Comparison of ENCODE assay signal across 8 cellular contexts in genomic region chr11:78416285-78417174, GRCh38. TPM values are rescaled to one million over a fixed set of nuclear protein-coding genes. Genes with fewer than 3 reads are reported as not detected.
DNase-seq lines count a peak whose midpoint lies in the region; ATAC-seq, FAIRE-seq and TF ChIP-seq lines count a peak whose summit lies in the region.

No MANE protein-coding gene starts in this region.

- H3K4me1 Mint-ChIP-seq in activated B cell treated with CpG ODN at 0.5 μM for 24 hours, result peaks cover 79% of the 10 kb centered on the region

- ATAC-seq in A549 (peak; percentile 67 to 83), GM18868 (IDR thresholded peaks at IDR 0.05; ENCODE audit: unreplicated experiment) (peak; percentile 49), HG03139 (IDR thresholded peaks at IDR 0.05; ENCODE audit: unreplicated experiment) (peak; percentile 44), activated B cell treated with CpG ODN at 0.5 μM for 24 hours (ENCODE audit: low read depth) (peak; percentile 51)

- intact Hi-C loops in activated B cell treated with CpG ODN at 0.5 μM for 24 hours (cut with micrococcal nuclease), result loop anchor here (1.0 to 10.0 kb wide), 10 partner anchors 36 to 422 kb away; partner anchors contain the start of genes ALG8, INTS4, KCTD21 and NDUFC2

- no peaks in the 10 kb centered on the region for H3K9me3 ChIP-seq in A549

- 3% methylated on average over 36 of the region's 38 CpGs for WGBS in A549 (ENCODE audit: missing lambda C conversion rate)

- H3K36me3 Mint-ChIP-seq in activated B cell treated with CpG ODN at 0.5 μM for 24 hours (ENCODE audit: low read depth), result peaks cover 4% of the 10 kb centered on the region

- H3K9me3 Mint-ChIP-seq in activated B cell treated with CpG ODN at 0.5 μM for 24 hours, result no peaks in the 10 kb centered on the region

- no peak for TF ChIP-seq EP300 in A549 (IDR thresholded peaks at IDR 0.05)

- CTCF ChIA-PET in A549 (lab: Yijun Ruan, JAX) (interaction anchor here (0.6 to 5.9 kb wide), 19 partner anchors 10 to 246 kb away, joined by 3 to 63 read pairs (median 4); no protein-coding TSS in a partner anchor), activated B cell treated with CpG ODN at 0.5 μM for 24 hours (lab: Charles Lee) (interaction anchor here (1.0 to 5.4 kb wide), 11 partner anchors 10 to 189 kb away, joined by 3 to 90 read pairs (median 4); no protein-coding TSS in a partner anchor)

- peak overlapping the region; percentile 96 for H3K27ac Mint-ChIP-seq in activated B cell treated with CpG ODN at 0.5 μM for 24 hours

- peak overlapping the region; percentile 86 for H3K4me3 ChIP-seq in A549
- peak overlapping the region; percentile 64 to 70 for H3K4me3 ChIP-seq in cardiac fibroblast (replicated peaks in 1 of 2; ENCODE audit: low read depth in 2 of 2, low read length in 2 of 2)

- POLR2A ChIA-PET in A549 (lab: Yijun Ruan, JAX), result interaction anchor here (0.6 to 3.1 kb wide), 7 partner anchors 158 to 377 kb away, joined by 3 to 10 read pairs (median 8); partner anchors contain the start of genes ALG8 and NARS2
- POLR2A ChIA-PET in activated B cell treated with CpG ODN at 0.5 μM for 24 hours (lab: Charles Lee), result interaction anchor here (0.5 to 5.6 kb wide), 18 partner anchors 10 to 277 kb away, joined by 3 to 113 read pairs (median 6); partner anchors contain the start of genes ALG8, KCTD21, NARS2 and USP35

- DNase-seq in A549 (ENCODE audit: low read depth in 1 of 2, low spot score in 1 of 2) (peak; percentile 81 to 88), NCI-H2227 (lab: John Stamatoyannopoulos, UW; ENCODE audit: unreplicated experiment) (peak; percentile 86), activated B cell treated with CpG ODN at 0.5 μM for 24 hours (peak; percentile 71), cardiac fibroblast (ENCODE audit: low read depth in 2 of 2) (peak; percentile 90 to 91), islet precursor cell (peak; percentile 94)
- peak; percentile 66 for DNase-seq in stimulated activated CD4-positive, alpha-beta T cell treated with anti-CD3 and anti-CD28 coated beads, Interleukin-12 subunit alpha, Interleukin-12 subunit beta, amount 100 ng/mL, for 4 hours

- peak; percentile 26 to 41; a peak in 2 of 5 replicates for TF ChIP-seq RAD21 in A549 (conservative IDR thresholded peaks at IDR 0.05 in 1 of 2, IDR thresholded peaks at IDR 0.05 in 1 of 2)

- FAIRE-seq in A549 (lab: Jason Lieb, UNC), result no peak

- H3K27ac ChIP-seq in A549, result peak overlapping the region; percentile 79 to 95

- TF ChIP-seq CTCF in A549 (IDR thresholded peaks at IDR 0.05), result peak; percentile 55
- no peak for TF ChIP-seq CTCF in activated B cell treated with CpG ODN at 0.5 μM for 24 hours (IDR thresholded peaks at IDR 0.05)
- TF ChIP-seq CTCF in cardiac fibroblast (IDR thresholded peaks at IDR 0.05; ENCODE audit: low read depth, low read length), result peak; percentile 50

- peaks cover 32% of the 10 kb centered on the region for H3K4me1 ChIP-seq in A549

- H3K4me2 ChIP-seq in A549, result peak overlapping the region; percentile 82

- no peaks in the 10 kb centered on the region for H3K27me3 Mint-ChIP-seq in activated B cell treated with CpG ODN at 0.5 μM for 24 hours

- peak overlapping the region; percentile 98 for H3K4me3 Mint-ChIP-seq in activated B cell treated with CpG ODN at 0.5 μM for 24 hours

- no peak; the same call in 1 of the 2 replicates for TF ChIP-seq POLR2A in A549 (IDR thresholded peaks at IDR 0.05; ENCODE audit: low read length)

TF ChIP-seq in A549, 52 proteins besides CTCF, POLR2A, EP300 and RAD21:
- TF ChIP-seq EHMT2 (IDR thresholded peaks at IDR 0.05; ENCODE audit: low read depth) (no peak), JUN (IDR thresholded peaks at IDR 0.05) (peak in 1 of 2 experiments; percentile 51; a peak in 2 of 5 replicates), ZSCAN20 (CRISPR knock-in tag; IDR thresholded peaks at IDR 0.05) (no peak), GATA3 (IDR thresholded peaks at IDR 0.05; ENCODE audit: borderline replicate concordance) (no peak), PHF8 (IDR thresholded peaks at IDR 0.05; ENCODE audit: borderline replicate concordance, low read depth) (peak; percentile 21; the same call in 1 of the 2 replicates), RFX5 (IDR thresholded peaks at IDR 0.05) (no peak), RARB (CRISPR knock-in tag; IDR thresholded peaks at IDR 0.05) (no peak), BHLHE40 (IDR thresholded peaks at IDR 0.05; ENCODE audit: low read depth, low read length) (peak; percentile 81; the same call in 1 of the 2 replicates), NFE2L2 (conservative IDR thresholded peaks at IDR 0.05; ENCODE audit: low read length) (0 out of 2 replicates have a peak, but pooled peaks have one; percentile 22), HOXA7 (CRISPR knock-in tag; IDR thresholded peaks at IDR 0.05) (no peak), MAFK (IDR thresholded peaks at IDR 0.05; ENCODE audit: partially characterized antibody) (peak; percentile 25), MAX (IDR thresholded peaks at IDR 0.05) (peak; percentile 90), JUNB (IDR thresholded peaks at IDR 0.05) (0 out of 2 replicates have a peak, but pooled peaks have one; percentile 23), FOXS1 (CRISPR knock-in tag; IDR thresholded peaks at IDR 0.05) (no peak), FOSL2 (IDR thresholded peaks at IDR 0.05) (peak; percentile 62), FOSL2 (CRISPR knock-in tag; IDR thresholded peaks at IDR 0.05) (peak; percentile 93), HEYL (CRISPR knock-in tag; IDR thresholded peaks at IDR 0.05) (no peak), BCL3 (IDR thresholded peaks at IDR 0.05) (0 out of 3 replicates have a peak, but pooled peaks have one; percentile 42), MYC (IDR thresholded peaks at IDR 0.05; ENCODE audit: borderline replicate concordance, low read length) (peak; percentile 70; the same call in 1 of the 2 replicates), KDM1A (IDR thresholded peaks at IDR 0.05; ENCODE audit: low read depth) (0 out of 2 replicates have a peak, but pooled peaks have one; percentile 6), ZNF302 (CRISPR knock-in tag; IDR thresholded peaks at IDR 0.05) (no peak), ATOH8 (CRISPR knock-in tag; IDR thresholded peaks at IDR 0.05; ENCODE audit: low read depth) (no peak), HDAC2 (IDR thresholded peaks at IDR 0.05) (no peak), E2F6 (IDR thresholded peaks at IDR 0.05; ENCODE audit: borderline replicate concordance, low read depth) (peak; percentile 71; the same call in 1 of the 2 replicates), SMC3 (IDR thresholded peaks at IDR 0.05) (peak; percentile 61), CHD2 (IDR thresholded peaks at IDR 0.05; ENCODE audit: low read length, partially characterized antibody) (no peak)

RNA-seq across cellular contexts. Expression of gene GAB2, which starts 1.1 kb away (rescaled TPM):
- polyA plus RNA-seq in A549 (2011; rRNA removed) (4.1 and 4.7 TPM in 2 replicates), A549 (2017; fragmentation: RNase III; extraction: RNeasy Plus Mini Kit Qiagen cat#74134 plus additional on column Dnase treatment) (2.4 to 3.1 TPM (median 2.8 TPM) in 3 replicates)
- 1.5 and 2.1 TPM in 2 replicates for polyA plus RNA-seq in A549 (2012; cell fraction: cytosol; rRNA removed)
- polyA plus RNA-seq in A549 (2012; cell fraction: nucleus; rRNA removed), result 3.1 and 4.1 TPM in 2 replicates
- 6.7 and 7.3 TPM in 2 replicates for polyA minus RNA-seq in A549 (2011; rRNA and poly(A)+ RNA removed)
- 22.4 and 22.7 TPM in 2 replicates for total RNA-seq in activated B cell treated with CpG ODN at 0.5 μM for 24 hours

Comparison
In these comparisons a context has a peak if more than half of its experiments do, and no peak if none do; other contexts are left out.
1. Peak in every context shown above with its lines: DNase-seq, ATAC-seq, H3K4me3 ChIP-seq and H3K27ac ChIP-seq.